ENCODE assay signal across 9 cellular contexts in genomic region chr13:94312511-94313191, GRCh38.
DNase-seq lines count a peak whose midpoint lies in the region; ATAC-seq and TF ChIP-seq lines count a peak whose summit lies in the region.
"Had no signal": no experiment of that assay in that cellular context is flagged by ENCODE, and none has a peak within 500 bp of the region (broad histone marks: within the 10 kb centered on the region; RNA-seq: fewer than 3 reads in every experiment).

No MANE protein-coding gene starts in this region.

- CTCF ChIA-PET in naive thymus-derived CD4-positive, alpha-beta T cell (lab: Charles Lee) = no interaction called here

- no peaks in the 10 kb centered on the region for H3K27me3 Mint-ChIP-seq in memory B cell
- no peaks in the 10 kb centered on the region for H3K27me3 Mint-ChIP-seq in naive thymus-derived CD4-positive, alpha-beta T cell

- intact Hi-C loops in naive thymus-derived CD4-positive, alpha-beta T cell (cut with micrococcal nuclease) = no loop called here

- no peak overlapping the region for H3K27ac Mint-ChIP-seq in memory B cell
- H3K27ac Mint-ChIP-seq in naive thymus-derived CD4-positive, alpha-beta T cell = peak overlapping the region in 1 of 9 donors; percentile 30

- H3K4me1 Mint-ChIP-seq in memory B cell = no peaks in the 10 kb centered on the region
- peaks cover 0 to 27% (median 11%) of the 10 kb centered on the region in 7 donors for H3K4me1 Mint-ChIP-seq in naive thymus-derived CD4-positive, alpha-beta T cell

- peak; percentile 52 for ATAC-seq in GM18505 (IDR thresholded peaks at IDR 0.05; ENCODE audit: unreplicated experiment)
- no peak for ATAC-seq in memory B cell (ENCODE audit: low read depth)
- no peak for ATAC-seq in HG02840 (IDR thresholded peaks at IDR 0.05; ENCODE audit: low FRiP score, unreplicated experiment)
- ATAC-seq in naive thymus-derived CD4-positive, alpha-beta T cell = no peak
- ATAC-seq: left lobe of liver had no signal

- no peak overlapping the region for H3K4me3 ChIP-seq in H7 (ENCODE audit: insufficient read depth, low read depth, low read length)
- H3K4me3 ChIP-seq in naive thymus-derived CD4-positive, alpha-beta T cell (ENCODE audit: low read length) = no peak overlapping the region

- DNase-seq in H7 (peak; percentile 19), NCI-H2107 (lab: John Stamatoyannopoulos, UW) (peak; percentile 2), memory B cell (ENCODE audit: low spot score in 2 of 2) (no peak), OCI-M2 (lab: John Stamatoyannopoulos, UW; ENCODE audit: unreplicated experiment) (no peak), superior temporal gyrus (ENCODE audit: extremely low spot score) (no peak)
- DNase-seq in naive thymus-derived CD4-positive, alpha-beta T cell = no peak

- H3K9me3 ChIP-seq in naive thymus-derived CD4-positive, alpha-beta T cell (ENCODE audit: control insufficient read depth in 2 of 3, low read length in 3 of 3) = no peaks in the 10 kb centered on the region

- H3K36me3 Mint-ChIP-seq in memory B cell = no peaks in the 10 kb centered on the region
- H3K36me3 Mint-ChIP-seq in naive thymus-derived CD4-positive, alpha-beta T cell = peaks cover 0 to 17% (median 0%) of the 10 kb centered on the region in 5 donors

- H3K4me1 ChIP-seq in naive thymus-derived CD4-positive, alpha-beta T cell (ENCODE audit: control insufficient read depth in 2 of 2, insufficient read depth in 2 of 2, low read length in 2 of 2) = peaks cover 0 to 4% of the 10 kb centered on the region in 2 donors

- POLR2A ChIA-PET in naive thymus-derived CD4-positive, alpha-beta T cell (lab: Charles Lee) = interaction anchor here (0.6 to 1.1 kb wide), 2 partner anchors 9 to 11 kb away, joined by 3 to 4 read pairs; no protein-coding TSS in a partner anchor

- no peak for TF ChIP-seq POLR2A in GM18505 (IDR thresholded peaks at IDR 0.05; ENCODE audit: borderline replicate concordance, extremely low read depth, insufficient read depth, insufficient read length)

- H3K27ac ChIP-seq in naive thymus-derived CD4-positive, alpha-beta T cell (ENCODE audit: low read depth, low read length) = no peak overlapping the region

- no peaks in the 10 kb centered on the region for H3K27me3 ChIP-seq in H7 (ENCODE audit: control insufficient read depth, insufficient read depth, low read length)
- H3K27me3 ChIP-seq in naive thymus-derived CD4-positive, alpha-beta T cell (ENCODE audit: control insufficient read depth in 2 of 2, insufficient read depth in 2 of 2, low read length in 2 of 2) = no peaks in the 10 kb centered on the region

- H3K9me3 Mint-ChIP-seq in memory B cell = no peaks in the 10 kb centered on the region
- peaks cover 0 to 5% (median 0%) of the 10 kb centered on the region in 11 donors for H3K9me3 Mint-ChIP-seq in naive thymus-derived CD4-positive, alpha-beta T cell

- no peaks in the 10 kb centered on the region for H3K36me3 ChIP-seq in H7 (replicated peaks; ENCODE audit: control insufficient read depth, insufficient read depth, low read length)
- no peaks in the 10 kb centered on the region for H3K36me3 ChIP-seq in naive thymus-derived CD4-positive, alpha-beta T cell (ENCODE audit: control insufficient read depth in 2 of 3, insufficient read depth in 3 of 3, low read length in 3 of 3)

- H3K4me3 Mint-ChIP-seq in memory B cell = peak overlapping the region; percentile 19
- no peak overlapping the region for H3K4me3 Mint-ChIP-seq in naive thymus-derived CD4-positive, alpha-beta T cell

Comparison
In these comparisons a context has a peak if more than half of its experiments do, and no peak if none do; other contexts are left out.
1. DNase-seq: peak in H7 (single experiment) and NCI-H2107 (single experiment); none in memory B cell (0 of 2), naive thymus-derived CD4-positive, alpha-beta T cell (0 of 9), OCI-M2 (single experiment) and superior temporal gyrus (single experiment).